24 cellular contexts compared by ENCODE assay signal in the genomic region with DNA sequence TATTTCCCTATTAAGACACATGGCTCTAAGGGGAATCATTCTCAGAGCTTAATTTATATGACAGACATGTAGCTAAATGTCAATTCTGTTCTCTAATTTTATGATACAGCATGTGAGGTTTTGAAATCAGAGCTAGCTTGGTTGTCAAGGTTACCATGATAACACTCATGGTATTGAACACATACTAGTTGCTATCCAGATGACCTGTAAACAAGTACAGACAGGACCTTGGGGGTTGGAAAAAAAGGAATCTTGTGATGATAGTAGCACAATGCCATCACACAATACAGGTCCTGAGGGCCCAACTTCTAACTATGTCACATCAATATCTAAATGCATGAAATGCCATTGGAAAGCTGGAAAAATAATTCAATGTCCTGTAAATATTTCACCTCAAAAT. TPM values are rescaled to one million over a fixed set of nuclear protein-coding genes. Genes with fewer than 3 reads are reported as not detected.
DNase-seq lines count a peak whose midpoint lies in the region; ATAC-seq and TF ChIP-seq lines count a peak whose summit lies in the region.
"Had no signal": no experiment of that assay in that cellular context is flagged by ENCODE, and none has a peak within 500 bp of the region (broad histone marks: within the 10 kb centered on the region; RNA-seq: fewer than 3 reads in every experiment).

No MANE protein-coding gene starts in this region.

- no peaks in the 10 kb centered on the region for H3K9me2 ChIP-seq in neural cell (ENCODE audit: insufficient read depth, low read length)

- no peaks in the 10 kb centered on the region for H3K27me3 ChIP-seq in RWPE2 (ENCODE audit: insufficient read depth, poor library complexity, severe bottlenecking)
- no peaks in the 10 kb centered on the region for H3K27me3 ChIP-seq in neural cell (ENCODE audit: insufficient read depth, low read depth, low read length)
- H3K27me3 ChIP-seq: neural progenitor cell, SJCRH30 had no signal

- H3K4me1 ChIP-seq in RWPE2 (ENCODE audit: insufficient read depth, poor library complexity, severe bottlenecking), result peaks cover 6% of the 10 kb centered on the region
- H3K4me1 ChIP-seq: neural progenitor cell had no signal

- H2AFZ ChIP-seq in neural cell (ENCODE audit: low read depth, low read length), result no peak overlapping the region
- H2AFZ ChIP-seq: neural progenitor cell had no signal

- H3K4me3 ChIP-seq in RWPE2 (ENCODE audit: severe bottlenecking) (no peak overlapping the region), neural cell (ENCODE audit: low read length) (peak overlapping the region; percentile 14)
- H3K4me3 ChIP-seq: neural progenitor cell, SJCRH30, thoracic aorta had no signal

- DNase-seq in NCI-H748 (lab: John Stamatoyannopoulos, UW; ENCODE audit: unreplicated experiment) (peak; percentile 23), NCI-H748 treated with DMSO at 0.1 percent for 48 hours (lab: John Stamatoyannopoulos, UW) (no peak), RWPE2 (ENCODE audit: low spot score) (no peak), epithelial cell of prostate (ENCODE audit: low read depth, low spot score) (peak; percentile 52), AML-193 (lab: John Stamatoyannopoulos, UW) (no peak)
- no peak for DNase-seq in stimulated activated CD8-positive, alpha-beta memory T cell treated with anti-CD3 and anti-CD28 coated beads, Interleukin-4, amount 100 ng/mL, for 48 hours
- DNase-seq: activated CD4-positive, alpha-beta T cell treated with anti-CD3 and anti-CD28 coated beads, Interleukin-2, amount 50 U/mL, for 48 hours; activated naive CD4-positive, alpha-beta T cell; amniotic stem cell; cerebellar nuclear complex; DND-41; endodermal cell; Kasumi-1; kidney glomerular epithelial cell; NCI-H1105 treated with DMSO at 0.1 percent for 48 hours; NCI-H526 treated with DMSO at 0.1 percent for 48 hours; OCI-M1; SJCRH30; stimulated activated CD4-positive, alpha-beta T cell treated with anti-CD3 and anti-CD28 coated beads, Interleukin-15, amount 100 ng/mL, for 24 hours had no signal

- H3K27ac ChIP-seq in RWPE2 (ENCODE audit: poor library complexity, severe bottlenecking), result no peak overlapping the region
- H3K27ac ChIP-seq in epithelial cell of prostate, result no peak overlapping the region
- H3K27ac ChIP-seq in neural cell (ENCODE audit: low read length), result peak overlapping the region; percentile 28
- H3K27ac ChIP-seq: neural progenitor cell, SJCRH30, thoracic aorta had no signal

- TF ChIP-seq RAD21 in neural cell (conservative IDR thresholded peaks at IDR 0.05), result no peak

- H3K79me2 ChIP-seq in neural cell (replicated peaks; ENCODE audit: insufficient read depth, low read length), result no peaks in the 10 kb centered on the region

- ATAC-seq in RWPE2 (ENCODE audit: low read depth) (peak; percentile 71; the same call in 2 of the 3 replicates), HG02763 (IDR thresholded peaks at IDR 0.05; ENCODE audit: unreplicated experiment) (no peak)
- ATAC-seq: WTC11 had no signal

- H3K36me3 ChIP-seq in RWPE2 (ENCODE audit: low read depth) (no peaks in the 10 kb centered on the region), neural cell (ENCODE audit: insufficient read depth, low read length) (no peaks in the 10 kb centered on the region)
- H3K36me3 ChIP-seq: neural progenitor cell, thoracic aorta had no signal

- no peak overlapping the region for H3K9ac ChIP-seq in neural cell (ENCODE audit: low read length)
- H3K9ac ChIP-seq: neural progenitor cell had no signal

- TF ChIP-seq EP300 in neural cell (conservative IDR thresholded peaks at IDR 0.05; ENCODE audit: poor library complexity, severe bottlenecking), result peak; percentile 64

- H4K20me1 ChIP-seq in neural cell (ENCODE audit: insufficient read depth), result no peaks in the 10 kb centered on the region

- no peaks in the 10 kb centered on the region for H3F3A ChIP-seq in neural cell (ENCODE audit: insufficient read depth, low read length, poor library complexity, severe bottlenecking)

- H3K9me3 ChIP-seq in RWPE2 (ENCODE audit: severe bottlenecking), result no peaks in the 10 kb centered on the region
- H3K9me3 ChIP-seq in neural cell (ENCODE audit: low read length), result no peaks in the 10 kb centered on the region
- H3K9me3 ChIP-seq: SJCRH30, thoracic aorta had no signal

- TF ChIP-seq CTCF in RWPE2 (IDR thresholded peaks at IDR 0.05; ENCODE audit: poor library complexity, severe bottlenecking), result no peak
- TF ChIP-seq CTCF in neural cell (IDR thresholded peaks at IDR 0.05; ENCODE audit: poor library complexity, severe bottlenecking), result no peak

- H3K4me2 ChIP-seq in neural cell (ENCODE audit: low read length), result peak overlapping the region; percentile 9
- H3K4me2 ChIP-seq: neural progenitor cell had no signal

TF ChIP-seq in neural cell, 6 proteins besides CTCF, POLR2A, EP300 and RAD21:
- TF ChIP-seq MXI1 (conservative IDR thresholded peaks at IDR 0.05; ENCODE audit: poor library complexity, severe bottlenecking), result no peak

RNA-seq across cellular contexts. Expression of gene RHOBTB1, which starts 49.2 kb away (rescaled TPM):
- polyA plus RNA-seq in neural cell, result 8.0 and 10.5 TPM in 2 replicates
- polyA minus RNA-seq in neural cell, result 10.7 and 12.2 TPM in 2 replicates

Comparison
In these comparisons a context has a peak if more than half of its experiments do, and no peak if none do; other contexts are left out.
1. DNase-seq: peak in NCI-H748 (single experiment) and epithelial cell of prostate (single experiment); none in NCI-H748 treated with DMSO at 0.1 percent for 48 hours (single experiment), RWPE2 (single experiment), AML-193 (0 of 2) and stimulated activated CD8-positive, alpha-beta memory T cell treated with anti-CD3 and anti-CD28 coated beads, Interleukin-4, amount 100 ng/mL, for 48 hours (single experiment).